Comparison of ENCODE assay signal across 24 cellular contexts in the genomic region with DNA sequence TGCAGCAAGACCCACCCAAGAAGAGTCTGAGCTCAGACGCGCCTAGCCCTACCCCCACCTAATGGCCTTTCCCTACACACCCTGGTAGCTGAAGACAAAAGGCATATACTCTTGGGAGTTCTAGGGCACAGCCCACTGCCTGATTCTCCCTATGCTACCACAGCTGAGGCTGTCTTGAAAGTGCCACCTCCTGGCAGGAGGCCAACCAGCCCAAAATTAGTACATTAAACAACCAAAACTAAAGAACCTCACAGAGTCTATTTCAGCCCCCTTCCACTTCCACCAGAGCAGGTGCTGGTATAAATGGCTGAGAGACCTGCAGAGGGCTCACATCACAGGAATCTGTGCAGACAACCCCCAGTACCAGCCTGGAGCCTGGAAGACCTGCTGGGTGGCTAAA.
"Had no signal": no experiment of that assay in that cellular context is flagged by ENCODE, and none has a peak within 500 bp of the region (broad histone marks: within the 10 kb centered on the region; RNA-seq: fewer than 3 reads in every experiment).

No MANE protein-coding gene starts in this region.

- ATAC-seq: gastrocnemius medialis; left cardiac atrium; left lung; naive thymus-derived CD4-positive, alpha-beta T cell; psoas muscle; right cardiac atrium; stimulated activated effector memory CD8-positive, alpha-beta T cell treated with anti-CD3 and anti-CD28 coated beads, Interleukin-12 subunit alpha, Interleukin-12 subunit beta, amount 100 ng/mL, for 72 hours had no signal

- H3K4me3 ChIP-seq: esophagus squamous epithelium, gastrocnemius medialis, left lung, neural progenitor cell, psoas muscle, sigmoid colon, stomach, thyroid gland had no signal

- H3K4me2 ChIP-seq: neural progenitor cell had no signal

- H3K27ac ChIP-seq: esophagus squamous epithelium, gastrocnemius medialis, left lung, neural progenitor cell, psoas muscle, sigmoid colon, stomach, thyroid gland had no signal

- H2AFZ ChIP-seq: neural progenitor cell had no signal

- H3K27ac Mint-ChIP-seq: dendritic cell treated with granulocyte-macrophage colony-stimulating factor and Interleukin-4, amounts not matched to agents 40 ng/mL and 50 ng/mL, for 4 days; naive thymus-derived CD4-positive, alpha-beta T cell; nephron; neural progenitor cell; stimulated activated effector memory CD8-positive, alpha-beta T cell treated with anti-CD3 and anti-CD28 coated beads, Interleukin-12 subunit alpha, Interleukin-12 subunit beta, amount 100 ng/mL, for 72 hours; type B pancreatic cell had no signal

- H3K4me3 Mint-ChIP-seq: dendritic cell treated with granulocyte-macrophage colony-stimulating factor and Interleukin-4, amounts not matched to agents 40 ng/mL and 50 ng/mL, for 4 days; naive thymus-derived CD4-positive, alpha-beta T cell; nephron; neural progenitor cell; stimulated activated effector memory CD8-positive, alpha-beta T cell treated with anti-CD3 and anti-CD28 coated beads, Interleukin-12 subunit alpha, Interleukin-12 subunit beta, amount 100 ng/mL, for 72 hours; type B pancreatic cell had no signal

- H3K4me1 Mint-ChIP-seq: naive thymus-derived CD4-positive, alpha-beta T cell; nephron; neural progenitor cell; stimulated activated effector memory CD8-positive, alpha-beta T cell treated with anti-CD3 and anti-CD28 coated beads, Interleukin-12 subunit alpha, Interleukin-12 subunit beta, amount 100 ng/mL, for 72 hours had no signal

- H3K36me3 Mint-ChIP-seq: naive thymus-derived CD4-positive, alpha-beta T cell; neural progenitor cell; stimulated activated effector memory CD8-positive, alpha-beta T cell treated with anti-CD3 and anti-CD28 coated beads, Interleukin-12 subunit alpha, Interleukin-12 subunit beta, amount 100 ng/mL, for 72 hours; type B pancreatic cell had no signal

- H3K36me3 ChIP-seq: esophagus squamous epithelium, gastrocnemius medialis, left lung, neural progenitor cell, sigmoid colon, stomach, thyroid gland had no signal

- H3K4me1 ChIP-seq: esophagus squamous epithelium, gastrocnemius medialis, left lung, neural progenitor cell, psoas muscle, sigmoid colon, stomach, thyroid gland had no signal

- FAIRE-seq: endometrium had no signal

- H3K9me3 ChIP-seq: esophagus squamous epithelium, gastrocnemius medialis, left lung, psoas muscle, sigmoid colon, thyroid gland had no signal

- H3K9ac ChIP-seq: neural progenitor cell had no signal

- DNase-seq: effector CD8-positive, alpha-beta T cell; erythroblast; esophagus squamous epithelium; gastrocnemius medialis; head of caudate nucleus; left cardiac atrium; left lung; mesenchymal stem cell; midbrain; naive thymus-derived CD4-positive, alpha-beta T cell; psoas muscle; right cardiac atrium; sigmoid colon; stimulated activated CD4-positive, alpha-beta T cell treated with anti-CD3 and anti-CD28 coated beads, Interleukin-2, amount 100 ng/mL, for 24 hours; stimulated activated CD4-positive, alpha-beta T cell treated with anti-CD3 and anti-CD28 coated beads, Interleukin-4, amount 100 ng/mL, for 24 hours; stimulated activated naive CD4-positive, alpha-beta T cell treated with Interleukin-2 at 50 U/mL for 16 hours; stomach; thyroid gland had no signal

- H3K27me3 ChIP-seq: esophagus squamous epithelium, gastrocnemius medialis, left lung, neural progenitor cell, sigmoid colon, stomach, thyroid gland had no signal

- H3K27me3 Mint-ChIP-seq: dendritic cell treated with granulocyte-macrophage colony-stimulating factor and Interleukin-4, amounts not matched to agents 40 ng/mL and 50 ng/mL, for 4 days; type B pancreatic cell had no signal
